In genomic region chr2:62660087-62660486, GRCh38 we compare ENCODE assay signal across 10 cellular contexts. TPM values are rescaled to one million over a fixed set of nuclear protein-coding genes. Genes with fewer than 3 reads are reported as not detected.
DNase-seq lines count a peak whose midpoint lies in the region; ATAC-seq and TF ChIP-seq lines count a peak whose summit lies in the region.
"Had no signal": no experiment of that assay in that cellular context is flagged by ENCODE, and none has a peak within 500 bp of the region (broad histone marks: within the 10 kb centered on the region; RNA-seq: fewer than 3 reads in every experiment).

No MANE protein-coding gene starts in this region.

- TF ChIP-seq CTCF in GM13976 (IDR thresholded peaks at IDR 0.05; ENCODE audit: borderline replicate concordance, control extremely low read depth, extremely low read depth, insufficient read depth, missing control alignments) (no peak), foreskin keratinocyte (conservative IDR thresholded peaks at IDR 0.05) (no peak)

- H3K27ac ChIP-seq in foreskin keratinocyte = peak overlapping the region; percentile 0
- no peak overlapping the region for H3K27ac ChIP-seq in CD8-positive, alpha-beta memory T cell (ENCODE audit: low read depth, low read length)

- CTCF ChIA-PET in CD8-positive, alpha-beta memory T cell (lab: Charles Lee) = no interaction called here

- peaks cover 3% of the 10 kb centered on the region for H3K4me1 Mint-ChIP-seq in activated T-cell treated with anti-CD3 and anti-CD28 coated beads, Interleukin-2, amount 50 U/mL, for 4 hours (ENCODE audit: low read depth)
- H3K4me1 Mint-ChIP-seq in CD8-positive, alpha-beta memory T cell = peaks cover 0 to 10% (median 0%) of the 10 kb centered on the region in 3 donors
- H3K4me1 Mint-ChIP-seq: activated naive CD8-positive, alpha-beta T cell treated with anti-CD3 and anti-CD28 coated beads, Interleukin-2, amount 10 ng/mL, durations not matched to agents 7 days and 5 days had no signal

- H3K27ac Mint-ChIP-seq in CD8-positive, alpha-beta memory T cell = no peak overlapping the region
- H3K27ac Mint-ChIP-seq: activated naive CD8-positive, alpha-beta T cell treated with anti-CD3 and anti-CD28 coated beads, Interleukin-2, amount 10 ng/mL, durations not matched to agents 7 days and 5 days; CD4-positive, CD25-positive, alpha-beta regulatory T cell had no signal

- H3K4me3 Mint-ChIP-seq in activated T-cell treated with anti-CD3 and anti-CD28 coated beads, Interleukin-2, amount 50 U/mL, for 4 hours = no peak overlapping the region
- H3K4me3 Mint-ChIP-seq in CD8-positive, alpha-beta memory T cell = peak overlapping the region in 1 of 7 donors; percentile 55
- H3K4me3 Mint-ChIP-seq: activated naive CD8-positive, alpha-beta T cell treated with anti-CD3 and anti-CD28 coated beads, Interleukin-2, amount 10 ng/mL, durations not matched to agents 7 days and 5 days; CD4-positive, CD25-positive, alpha-beta regulatory T cell had no signal

- H3K36me3 Mint-ChIP-seq in activated T-cell treated with anti-CD3 and anti-CD28 coated beads, Interleukin-2, amount 50 U/mL, for 4 hours (ENCODE audit: insufficient read depth) = no peaks in the 10 kb centered on the region
- no peaks in the 10 kb centered on the region for H3K36me3 Mint-ChIP-seq in CD8-positive, alpha-beta memory T cell
- H3K36me3 Mint-ChIP-seq: activated naive CD8-positive, alpha-beta T cell treated with anti-CD3 and anti-CD28 coated beads, Interleukin-2, amount 10 ng/mL, durations not matched to agents 7 days and 5 days; CD4-positive, CD25-positive, alpha-beta regulatory T cell had no signal

- in situ Hi-C loops in GM13976 (cut with MboI; ENCODE audit: low sequenced_read_pairs, unreplicated experiment) = no loop called here

- no peaks in the 10 kb centered on the region for H3K27me3 Mint-ChIP-seq in activated T-cell treated with anti-CD3 and anti-CD28 coated beads, Interleukin-2, amount 50 U/mL, for 4 hours (ENCODE audit: low read depth)
- peaks cover 2 to 8% of the 10 kb centered on the region in 2 donors for H3K27me3 Mint-ChIP-seq in CD8-positive, alpha-beta memory T cell
- H3K27me3 Mint-ChIP-seq: activated naive CD8-positive, alpha-beta T cell treated with anti-CD3 and anti-CD28 coated beads, Interleukin-2, amount 10 ng/mL, durations not matched to agents 7 days and 5 days had no signal

- DNase-seq in GM13976 (ENCODE audit: low spot score) (peak; percentile 34), foreskin keratinocyte (no peak), NCI-H226 (no peak)
- DNase-seq in activated T-cell treated with anti-CD3 and anti-CD28 coated beads, Interleukin-2, amount 50 U/mL, for 4 hours = no peak
- DNase-seq in CD8-positive, alpha-beta memory T cell = no peak
- DNase-seq in activated CD4-positive, alpha-beta T cell treated with anti-CD3 and anti-CD28 coated beads for 4 hours = no peak
- DNase-seq: activated naive CD8-positive, alpha-beta T cell treated with anti-CD3 and anti-CD28 coated beads, Interleukin-2, amount 10 ng/mL, durations not matched to agents 7 days and 5 days; CD4-positive, CD25-positive, alpha-beta regulatory T cell had no signal

- no peak overlapping the region for H3K4me3 ChIP-seq in CD8-positive, alpha-beta memory T cell (ENCODE audit: low read length)

- peaks cover 32% of the 10 kb centered on the region for H3K4me1 ChIP-seq in foreskin keratinocyte
- no peaks in the 10 kb centered on the region for H3K4me1 ChIP-seq in CD8-positive, alpha-beta memory T cell (ENCODE audit: insufficient read depth, low read length)

- H3K36me3 ChIP-seq in CD8-positive, alpha-beta memory T cell (ENCODE audit: insufficient read depth, low read length) = no peaks in the 10 kb centered on the region

- H3K9me3 Mint-ChIP-seq in activated T-cell treated with anti-CD3 and anti-CD28 coated beads, Interleukin-2, amount 50 U/mL, for 4 hours = no peaks in the 10 kb centered on the region
- H3K9me3 Mint-ChIP-seq in CD8-positive, alpha-beta memory T cell = no peaks in the 10 kb centered on the region

- ATAC-seq in GM21528 (IDR thresholded peaks at IDR 0.05; ENCODE audit: low FRiP score, unreplicated experiment) (peak; percentile 75), HG03354 (IDR thresholded peaks at IDR 0.05; ENCODE audit: poor library complexity, severe bottlenecking, unreplicated experiment) (peak; percentile 83), foreskin keratinocyte (no peak)
- ATAC-seq in activated T-cell treated with anti-CD3 and anti-CD28 coated beads, Interleukin-2, amount 50 U/mL, for 4 hours = no peak

- H3K27me3 ChIP-seq in foreskin keratinocyte = no peaks in the 10 kb centered on the region
- no peaks in the 10 kb centered on the region for H3K27me3 ChIP-seq in CD8-positive, alpha-beta memory T cell (ENCODE audit: insufficient read depth, low read length, poor library complexity, severe bottlenecking)

- H3K9me3 ChIP-seq in CD8-positive, alpha-beta memory T cell (ENCODE audit: low read length) = no peaks in the 10 kb centered on the region

- POLR2A ChIA-PET in CD8-positive, alpha-beta memory T cell (lab: Charles Lee) = no interaction called here

RNA-seq across cellular contexts. Expression of gene EHBP1, which starts 45.4 kb away (rescaled TPM):
- 59.1 and 64.5 TPM in 2 replicates for total RNA-seq in foreskin keratinocyte
- 10.0 and 13.4 TPM in 2 replicates for polyA plus RNA-seq in foreskin keratinocyte
- total RNA-seq in activated T-cell treated with anti-CD3 and anti-CD28 coated beads, Interleukin-2, amount 50 U/mL, for 4 hours = 10 to 100 TPM; 19.8 to 21.4 (median 20.2) TPM
- 10 to 100 TPM; 22.7 to 23.1 TPM for total RNA-seq in CD8-positive, alpha-beta memory T cell
- polyA plus RNA-seq in CD8-positive, alpha-beta memory T cell = 12.5 TPM

Comparison
In these comparisons a context has a peak if more than half of its experiments do, and no peak if none do; other contexts are left out.
1. ATAC-seq: peak in GM21528 (single experiment) and HG03354 (single experiment); none in foreskin keratinocyte (single experiment) and activated T-cell treated with anti-CD3 and anti-CD28 coated beads, Interleukin-2, amount 50 U/mL, for 4 hours (0 of 2).